11 cellular contexts compared by ENCODE assay signal in genomic region chr4:122632396-122633143, GRCh38. TPM values are rescaled to one million over a fixed set of nuclear protein-coding genes. Genes with fewer than 3 reads are reported as not detected.
DNase-seq lines count a peak whose midpoint lies in the region; ATAC-seq and TF ChIP-seq lines count a peak whose summit lies in the region.
"Had no signal": no experiment of that assay in that cellular context is flagged by ENCODE, and none has a peak within 500 bp of the region (broad histone marks: within the 10 kb centered on the region; RNA-seq: fewer than 3 reads in every experiment).

No MANE protein-coding gene starts in this region.

- DNase-seq in GM13977 (ENCODE audit: low spot score) (peak; percentile 24), body of pancreas (no peak), left colon (no peak), DMS153 (lab: John Stamatoyannopoulos, UW) (no peak), amygdala (lab: John Stamatoyannopoulos, UW) (no peak), NCI-H1092 treated with DMSO at 0.1 percent for 48 hours (lab: John Stamatoyannopoulos, UW) (no peak)
- DNase-seq: NCI-H510A treated with DMSO at 0.1 percent for 48 hours, retina had no signal

- no peak for TF ChIP-seq POLR2A in body of pancreas (IDR thresholded peaks at IDR 0.05)

- in situ Hi-C loops in GM13977 (cut with MboI; ENCODE audit: low pct_unique_long_range_greater_than_20kb, low sequenced_read_pairs, unreplicated experiment) = no loop called here

- H3K4me3 ChIP-seq in body of pancreas = no peak overlapping the region

- intact Hi-C loops in body of pancreas (cut with DNase I) (no loop called here), left colon (cut with DNase I, micrococcal nuclease) (no loop called here)

- no peaks in the 10 kb centered on the region for H3K9me3 ChIP-seq in body of pancreas

- ATAC-seq in GM19452 (IDR thresholded peaks at IDR 0.05; ENCODE audit: unreplicated experiment) = peak; percentile 74
- ATAC-seq in HG03175 (IDR thresholded peaks at IDR 0.05; ENCODE audit: unreplicated experiment) = peak; percentile 79
- ATAC-seq in body of pancreas = peak; percentile 45
- ATAC-seq in left colon = no peak

- peak overlapping the region in 2 of 4 donors; percentile 1 to 26 for H3K27ac ChIP-seq in body of pancreas
- H3K27ac ChIP-seq: VCaP had no signal

- peaks cover 6% of the 10 kb centered on the region for H3K4me1 ChIP-seq in body of pancreas

- H3K27me3 ChIP-seq in body of pancreas = no peaks in the 10 kb centered on the region

- TF ChIP-seq CTCF in GM13977 (IDR thresholded peaks at IDR 0.05; ENCODE audit: extremely low read depth, insufficient read depth, missing control alignments) (no peak), body of pancreas (IDR thresholded peaks at IDR 0.05) (no peak)

- 39 to 41% methylated on average over 7 of the region's 7 CpGs for WGBS in body of pancreas, 2 donors

- H3K36me3 ChIP-seq in body of pancreas (replicated peaks in 1 of 2; ENCODE audit: insufficient read depth in 1 of 2, low read depth in 2 of 2) = no peaks in the 10 kb centered on the region

RNA-seq across cellular contexts. Expression of gene IL21, which starts 11.7 kb away (rescaled TPM):
- not detected for total RNA-seq in body of pancreas
- total RNA-seq in left colon = not detected
